8 cellular contexts compared by ENCODE assay signal in the genomic region with DNA sequence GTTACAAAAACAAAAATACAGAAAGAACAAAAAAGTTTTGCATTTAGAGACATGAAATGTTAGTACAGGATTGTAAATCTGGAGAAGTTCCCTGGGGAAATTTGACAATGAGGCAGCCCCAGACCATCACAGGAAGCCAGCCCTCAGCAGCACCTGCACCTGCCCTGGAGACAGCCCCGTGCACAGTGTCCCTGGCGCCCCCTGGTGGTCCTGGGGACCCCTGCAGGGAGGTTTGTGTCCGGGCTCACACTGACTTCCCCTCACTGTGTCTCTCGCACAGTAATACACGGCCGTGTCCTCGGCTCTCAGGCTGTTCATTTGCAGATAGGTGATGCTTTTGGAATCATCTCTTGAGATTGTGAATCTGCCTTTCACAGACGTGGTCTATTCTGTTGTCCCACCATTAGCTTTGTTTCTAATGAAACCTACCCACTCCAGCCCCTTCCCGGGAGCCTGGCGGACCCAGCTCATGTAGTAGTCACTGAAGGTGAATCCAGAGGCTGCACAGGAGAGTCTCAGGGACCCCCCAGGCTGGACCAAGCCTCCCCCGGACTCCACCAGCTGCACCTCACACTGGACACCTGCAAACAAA.
DNase-seq lines count a peak whose midpoint lies in the region; ATAC-seq and TF ChIP-seq lines count a peak whose summit lies in the region.
"Not testable (repeated sequence)": the region's sequence is repeated elsewhere in the genome, so short reads cannot be mapped to it uniquely, and the experiment has no call there.

No MANE protein-coding gene starts in this region.

- 44% methylated on average over 11 of the region's 11 CpGs for WGBS in liver

- not testable (repeated sequence) for H3K4me1 ChIP-seq in liver (ENCODE audit: control insufficient read depth in 4 of 4, insufficient read depth in 4 of 4, low read length in 3 of 4); thoracic aorta (ENCODE audit: control insufficient read depth in 1 of 2, low read depth in 2 of 2)

- peak; percentile 61; the same call in 2 of the 3 replicates for ATAC-seq in SK-N-SH treated with all-trans-retinoic acid at 6 μM for 48 hours
- ATAC-seq in activated CD8-positive, alpha-beta T cell treated with anti-CD3 and anti-CD28 coated beads, Interleukin-2, amount 10 ng/mL, durations not matched to agents 7 days and 5 days: peak; percentile 69
- ATAC-seq in thoracic aorta (ENCODE audit: insufficient number of reproducible peaks, low FRiP score, low read depth): not testable (repeated sequence)

- TF ChIP-seq CTCF in GM06990 (IDR thresholded peaks at IDR 0.05; ENCODE audit: insufficient read depth, low read length, poor library complexity, severe bottlenecking) (peak; percentile 72), liver (IDR thresholded peaks at IDR 0.05; ENCODE audit: low read depth, low read length, missing input control) (peak; percentile 23), thoracic aorta (IDR thresholded peaks at IDR 0.05) (peak; percentile 17)

- H3K9ac ChIP-seq in liver (ENCODE audit: low read depth in 1 of 2, low read length in 2 of 2): not testable (repeated sequence)

- not testable (repeated sequence) for H3K27ac ChIP-seq in liver (ENCODE audit: low read depth in 1 of 2, low read length in 2 of 2); thoracic aorta

- H3K27ac Mint-ChIP-seq in activated CD8-positive, alpha-beta T cell treated with anti-CD3 and anti-CD28 coated beads, Interleukin-2, amount 10 ng/mL, durations not matched to agents 7 days and 5 days; activated naive CD8-positive, alpha-beta T cell treated with anti-CD3 and anti-CD28 coated beads for 36 hours: not testable (repeated sequence)

- not testable (repeated sequence) for H3K9me3 ChIP-seq in liver (ENCODE audit: control insufficient read depth in 4 of 4, low read length in 3 of 4); thoracic aorta

- not testable (repeated sequence) for H3K4me3 ChIP-seq in GM06990 (replicated peaks; ENCODE audit: low read depth, low read length); liver (ENCODE audit: low read depth in 1 of 3, low read length in 3 of 3); thoracic aorta

- H3K9me3 Mint-ChIP-seq in activated CD8-positive, alpha-beta T cell treated with anti-CD3 and anti-CD28 coated beads, Interleukin-2, amount 10 ng/mL, durations not matched to agents 7 days and 5 days (ENCODE audit: insufficient read depth); activated naive CD8-positive, alpha-beta T cell treated with anti-CD3 and anti-CD28 coated beads for 36 hours: not testable (repeated sequence)

- H3K4me1 Mint-ChIP-seq in activated CD8-positive, alpha-beta T cell treated with anti-CD3 and anti-CD28 coated beads, Interleukin-2, amount 10 ng/mL, durations not matched to agents 7 days and 5 days (ENCODE audit: low read depth): peaks cover 25% of the 10 kb centered on the region
- H3K4me1 Mint-ChIP-seq in activated naive CD8-positive, alpha-beta T cell treated with anti-CD3 and anti-CD28 coated beads for 36 hours: peaks cover 18% of the 10 kb centered on the region

- CTCF ChIA-PET in activated CD8-positive, alpha-beta T cell treated with anti-CD3 and anti-CD28 coated beads, Interleukin-2, amount 10 ng/mL, durations not matched to agents 7 days and 5 days (lab: Charles Lee): interaction anchor here (1.5 to 4.7 kb wide), 6 partner anchors 9 to 56 kb away, joined by 4 to 25 read pairs (median 6); no protein-coding TSS in a partner anchor

- TF ChIP-seq RAD21 in liver (IDR thresholded peaks at IDR 0.05): peak in 1 of 2 donors; percentile 8

- DNase-seq in GM06990 (ENCODE audit: extremely low read depth, insufficient read length) (peak; percentile 57), NCI-H1105 (lab: John Stamatoyannopoulos, UW) (peak; percentile 41)
- DNase-seq in activated CD8-positive, alpha-beta T cell treated with anti-CD3 and anti-CD28 coated beads, Interleukin-2, amount 10 ng/mL, durations not matched to agents 7 days and 5 days: peak; percentile 91
- peak; percentile 79 for DNase-seq in activated naive CD8-positive, alpha-beta T cell treated with anti-CD3 and anti-CD28 coated beads for 36 hours
- peak; percentile 77 to 85 for DNase-seq in stimulated activated CD4-positive, alpha-beta T cell treated with anti-CD3 and anti-CD28 coated beads, Interleukin-2, amount 100 ng/mL, for 48 hours
- DNase-seq in thoracic aorta (ENCODE audit: low spot score): not testable (repeated sequence)

- POLR2A ChIA-PET in activated CD8-positive, alpha-beta T cell treated with anti-CD3 and anti-CD28 coated beads, Interleukin-2, amount 10 ng/mL, durations not matched to agents 7 days and 5 days (lab: Charles Lee): not testable (repeated sequence)

- not testable (repeated sequence) for H3K4me3 Mint-ChIP-seq in activated CD8-positive, alpha-beta T cell treated with anti-CD3 and anti-CD28 coated beads, Interleukin-2, amount 10 ng/mL, durations not matched to agents 7 days and 5 days; activated naive CD8-positive, alpha-beta T cell treated with anti-CD3 and anti-CD28 coated beads for 36 hours

- H3K36me3 ChIP-seq in GM06990 (ENCODE audit: control insufficient read depth, insufficient read depth, low read length); liver (ENCODE audit: control insufficient read depth in 4 of 4, insufficient read depth in 3 of 4, low read depth in 1 of 4, low read length in 3 of 4); thoracic aorta: not testable (repeated sequence)

- H3K27me3 ChIP-seq in GM06990 (replicated peaks; ENCODE audit: control insufficient read depth, insufficient read depth, low read length); liver (ENCODE audit: control insufficient read depth in 4 of 4, insufficient read depth in 4 of 4, low read length in 3 of 4); thoracic aorta (replicated peaks; ENCODE audit: insufficient read depth): not testable (repeated sequence)

- not testable (repeated sequence) for H3K27me3 Mint-ChIP-seq in activated CD8-positive, alpha-beta T cell treated with anti-CD3 and anti-CD28 coated beads, Interleukin-2, amount 10 ng/mL, durations not matched to agents 7 days and 5 days (ENCODE audit: low read depth); activated naive CD8-positive, alpha-beta T cell treated with anti-CD3 and anti-CD28 coated beads for 36 hours

- not testable (repeated sequence) for H3K36me3 Mint-ChIP-seq in activated CD8-positive, alpha-beta T cell treated with anti-CD3 and anti-CD28 coated beads, Interleukin-2, amount 10 ng/mL, durations not matched to agents 7 days and 5 days (ENCODE audit: low read depth); activated naive CD8-positive, alpha-beta T cell treated with anti-CD3 and anti-CD28 coated beads for 36 hours

Comparison
In these comparisons a context has a peak if more than half of its experiments do, and no peak if none do; other contexts are left out.
1. CTCF ChIP-seq: peak in every context shown above with its lines; median percentile 72 in GM06990; 23 in liver; 17 in thoracic aorta.